Comparison of ENCODE assay signal across 10 cellular contexts in the genomic region with DNA sequence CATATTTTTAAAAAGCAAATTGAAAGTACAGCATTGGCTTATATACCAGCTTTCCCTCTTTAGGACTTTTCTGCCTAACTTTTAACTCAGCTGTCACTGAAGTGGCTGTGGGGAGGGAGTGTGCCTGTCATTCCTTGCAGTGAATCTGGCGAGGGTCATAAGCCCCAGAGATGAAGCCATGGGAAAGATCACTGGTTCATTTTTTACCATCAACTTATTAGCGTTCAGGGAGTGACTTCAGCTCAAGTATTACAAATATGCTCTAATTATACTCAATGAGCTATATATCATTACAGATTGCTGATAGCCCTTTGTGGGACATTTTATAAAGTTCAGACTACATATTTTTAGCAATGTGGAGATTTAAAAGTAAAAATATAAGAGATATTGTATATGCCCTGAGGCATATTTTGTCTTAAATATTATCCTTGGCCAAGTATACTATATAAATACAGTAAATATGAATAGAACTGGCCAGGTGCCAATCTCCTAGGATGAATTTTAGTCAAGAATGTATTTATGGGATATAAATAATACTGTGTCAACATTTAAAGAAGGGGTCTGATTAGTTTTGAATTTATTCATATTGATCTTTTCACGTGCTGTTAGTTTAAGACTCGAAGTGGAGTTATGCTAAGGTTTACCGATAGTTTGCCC. TPM values are rescaled to one million over a fixed set of nuclear protein-coding genes. Genes with fewer than 3 reads are reported as not detected.
DNase-seq lines count a peak whose midpoint lies in the region; ATAC-seq, FAIRE-seq and TF ChIP-seq lines count a peak whose summit lies in the region.
"Had no signal": no experiment of that assay in that cellular context is flagged by ENCODE, and none has a peak within 500 bp of the region (broad histone marks: within the 10 kb centered on the region; RNA-seq: fewer than 3 reads in every experiment).

No MANE protein-coding gene starts in this region.

- H3K27ac ChIP-seq in HEK293 (ENCODE audit: extremely low read depth, low read depth, low read length) = no peak overlapping the region
- H3K27ac ChIP-seq in skeletal muscle tissue (ENCODE audit: low read depth, low read length) = peak overlapping the region; percentile 95
- no peak overlapping the region for H3K27ac ChIP-seq in MM.1S (ENCODE audit: low read length)
- H3K27ac ChIP-seq in kidney (ENCODE audit: low read depth in 2 of 2, low read length in 2 of 2) = no peak overlapping the region

- FAIRE-seq in kidney (lab: Jason Lieb, UNC) = no peak

- H4K20me1 ChIP-seq in MM.1S (ENCODE audit: insufficient read depth, low read length) = no peaks in the 10 kb centered on the region

- POLR2A ChIA-PET in HEK293 (lab: Yijun Ruan, JAX) = no interaction called here

- no peak overlapping the region for H3K4me3 Mint-ChIP-seq in activated CD4-positive, alpha-beta T cell treated with anti-CD3 and anti-CD28 coated beads, Interleukin-2, amount 10 ng/mL, durations not matched to agents 24 days and 14 days

- CTCF ChIA-PET in HEK293 (lab: Yijun Ruan, JAX) = interaction anchor here (0.6 to 1.2 kb wide), 5 partner anchors 11 to 1312 kb away, joined by 3 read pairs; no protein-coding TSS in a partner anchor

- H3K27me3 ChIP-seq in kidney epithelial cell (ENCODE audit: control insufficient read depth, insufficient read depth, low read length) (no peaks in the 10 kb centered on the region), skeletal muscle tissue (ENCODE audit: control insufficient read depth in 3 of 3, insufficient read depth in 3 of 3, low read length in 3 of 3) (no peaks in the 10 kb centered on the region), MM.1S (replicated peaks; ENCODE audit: insufficient read depth, low read length) (peaks cover 12% of the 10 kb centered on the region)
- H3K27me3 ChIP-seq: ovary had no signal

- no peak for DNase-seq in kidney epithelial cell (ENCODE audit: low read depth)
- no peak for DNase-seq in activated CD4-positive, alpha-beta T cell treated with anti-CD3 and anti-CD28 coated beads, Interleukin-2, amount 10 ng/mL, durations not matched to agents 24 days and 14 days
- no peak for DNase-seq in SIG-M5 (lab: John Stamatoyannopoulos, UW)
- DNase-seq in MM.1S = no peak
- DNase-seq in kidney = no peak
- DNase-seq: amygdala, ovary had no signal

- peaks cover 21% of the 10 kb centered on the region for H3K4me1 Mint-ChIP-seq in activated CD4-positive, alpha-beta T cell treated with anti-CD3 and anti-CD28 coated beads, Interleukin-2, amount 10 ng/mL, durations not matched to agents 24 days and 14 days

- H3K4me1 ChIP-seq in HEK293 (ENCODE audit: control insufficient read depth, insufficient read depth, low read length) (peaks cover 3% of the 10 kb centered on the region), skeletal muscle tissue (ENCODE audit: control insufficient read depth in 3 of 3, insufficient read depth in 3 of 3, low read length in 3 of 3) (peaks cover 16 to 36% (median 36%) of the 10 kb centered on the region in 3 donors), MM.1S (ENCODE audit: low read length) (peaks cover 6% of the 10 kb centered on the region; the same call in 1 of the 2 replicates), kidney (ENCODE audit: control insufficient read depth in 1 of 2, insufficient read depth in 1 of 2, low read depth in 1 of 2, low read length in 2 of 2) (peaks cover 0 to 7% of the 10 kb centered on the region in 2 donors)

- intact Hi-C loops in activated CD4-positive, alpha-beta T cell treated with anti-CD3 and anti-CD28 coated beads, Interleukin-2, amount 10 ng/mL, durations not matched to agents 24 days and 14 days (cut with micrococcal nuclease) = no loop called here
- intact Hi-C loops in kidney (cut with DNase I) = loop anchor here (10.0 kb wide), 1 partner anchor 165 kb away; no protein-coding TSS in a partner anchor

- no peak for ATAC-seq in SK-N-SH treated with all-trans-retinoic acid at 6 μM for 48 hours

- peaks cover 63% of the 10 kb centered on the region for H3K27me3 Mint-ChIP-seq in activated CD4-positive, alpha-beta T cell treated with anti-CD3 and anti-CD28 coated beads, Interleukin-2, amount 10 ng/mL, durations not matched to agents 24 days and 14 days

- no peak overlapping the region for H3K4me2 ChIP-seq in MM.1S (ENCODE audit: low read depth, low read length)

- H2AFZ ChIP-seq in MM.1S (ENCODE audit: low read length) = no peak overlapping the region

- H3F3A ChIP-seq in MM.1S (ENCODE audit: insufficient read depth, low read length) = 0 out of 2 replicates have a peak, but pooled peaks cover 8% of the 10 kb centered on the region

- H3K4me3 ChIP-seq in HEK293 (ENCODE audit: low read depth, low read length) = no peak overlapping the region
- peak overlapping the region; percentile 87 for H3K4me3 ChIP-seq in kidney epithelial cell (ENCODE audit: low read depth, low read length)
- H3K4me3 ChIP-seq in skeletal muscle tissue (ENCODE audit: low read length in 3 of 3) = peak overlapping the region; percentile 83 to 95 (median 90)
- H3K4me3 ChIP-seq in MM.1S (ENCODE audit: low read length) = no peak overlapping the region
- peak overlapping the region in 1 of 2 donors; percentile 9 for H3K4me3 ChIP-seq in kidney (ENCODE audit: low read length in 2 of 2)

- no peaks in the 10 kb centered on the region for H3K36me3 Mint-ChIP-seq in activated CD4-positive, alpha-beta T cell treated with anti-CD3 and anti-CD28 coated beads, Interleukin-2, amount 10 ng/mL, durations not matched to agents 24 days and 14 days (ENCODE audit: low read depth)

- no peaks in the 10 kb centered on the region for H3K36me3 ChIP-seq in HEK293 (ENCODE audit: control insufficient read depth in 2 of 2, insufficient read depth in 1 of 2, low read length in 2 of 2)
- H3K36me3 ChIP-seq in kidney epithelial cell (ENCODE audit: control insufficient read depth, insufficient read depth, low read length) = no peaks in the 10 kb centered on the region
- H3K36me3 ChIP-seq in skeletal muscle tissue (ENCODE audit: control insufficient read depth in 3 of 3, insufficient read depth in 3 of 3, low read length in 3 of 3) = no peaks in the 10 kb centered on the region
- no peaks in the 10 kb centered on the region for H3K36me3 ChIP-seq in MM.1S (replicated peaks; ENCODE audit: insufficient read depth, low read length)
- H3K36me3 ChIP-seq in kidney (ENCODE audit: control insufficient read depth in 1 of 2, insufficient read depth in 2 of 2, low read length in 2 of 2) = no peaks in the 10 kb centered on the region
- H3K36me3 ChIP-seq: ovary had no signal

- H3K9ac ChIP-seq in skeletal muscle tissue (ENCODE audit: low read depth in 1 of 3, low read length in 3 of 3) (peak overlapping the region; percentile 63 to 92 (median 88)), MM.1S (ENCODE audit: low read length) (no peak overlapping the region), kidney (ENCODE audit: low read length in 2 of 2) (no peak overlapping the region)

- H3K27ac Mint-ChIP-seq in activated CD4-positive, alpha-beta T cell treated with anti-CD3 and anti-CD28 coated beads, Interleukin-2, amount 10 ng/mL, durations not matched to agents 24 days and 14 days = no peak overlapping the region

- no peaks in the 10 kb centered on the region for H3K9me3 ChIP-seq in HEK293 (ENCODE audit: control insufficient read depth, insufficient read depth, low read depth, low read length)
- no peaks in the 10 kb centered on the region for H3K9me3 ChIP-seq in skeletal muscle tissue (ENCODE audit: control insufficient read depth in 3 of 3, low read length in 3 of 3)
- no peaks in the 10 kb centered on the region for H3K9me3 ChIP-seq in MM.1S (replicated peaks; ENCODE audit: insufficient read depth, low read length)
- H3K9me3 ChIP-seq in kidney (ENCODE audit: control insufficient read depth in 1 of 2, low read length in 2 of 2) = no peaks in the 10 kb centered on the region
- H3K9me3 ChIP-seq: ovary had no signal

- no peaks in the 10 kb centered on the region for H3K79me2 ChIP-seq in MM.1S (ENCODE audit: low read length)

- no peaks in the 10 kb centered on the region for H3K9me3 Mint-ChIP-seq in activated CD4-positive, alpha-beta T cell treated with anti-CD3 and anti-CD28 coated beads, Interleukin-2, amount 10 ng/mL, durations not matched to agents 24 days and 14 days

- TF ChIP-seq CTCF in HEK293 (tag by site-specific recombination; IDR thresholded peaks at IDR 0.05) (no peak), kidney epithelial cell (IDR thresholded peaks at IDR 0.05; ENCODE audit: insufficient read depth, low read length, poor library complexity, severe bottlenecking) (no peak), MM.1S (IDR thresholded peaks at IDR 0.05; ENCODE audit: low read length) (no peak), kidney (IDR thresholded peaks at IDR 0.05; ENCODE audit: borderline replicate concordance, extremely low read depth, insufficient read depth) (no peak)

- no peaks in the 10 kb centered on the region for H3K9me2 ChIP-seq in MM.1S (replicated peaks; ENCODE audit: insufficient read depth, low read length)

TF ChIP-seq in HEK293, 187 proteins besides CTCF, POLR2A, EP300 and RAD21:
- TF ChIP-seq ZNF10 (tag by site-specific recombination; IDR thresholded peaks at IDR 0.05) = peak; percentile 69
- no peak for TF ChIP-seq ZNF112 (tag by site-specific recombination; IDR thresholded peaks at IDR 0.05)

TF ChIP-seq in SK-N-SH treated with all-trans-retinoic acid at 6 μM for 48 hours, 23 proteins besides CTCF, POLR2A, EP300 and RAD21 (continues in another document):
- TF ChIP-seq ISL1 (CRISPR knock-in tag; IDR thresholded peaks at IDR 0.05) = peak; percentile 56; the same call in 1 of the 2 replicates
- TF ChIP-seq, protein P1, sequence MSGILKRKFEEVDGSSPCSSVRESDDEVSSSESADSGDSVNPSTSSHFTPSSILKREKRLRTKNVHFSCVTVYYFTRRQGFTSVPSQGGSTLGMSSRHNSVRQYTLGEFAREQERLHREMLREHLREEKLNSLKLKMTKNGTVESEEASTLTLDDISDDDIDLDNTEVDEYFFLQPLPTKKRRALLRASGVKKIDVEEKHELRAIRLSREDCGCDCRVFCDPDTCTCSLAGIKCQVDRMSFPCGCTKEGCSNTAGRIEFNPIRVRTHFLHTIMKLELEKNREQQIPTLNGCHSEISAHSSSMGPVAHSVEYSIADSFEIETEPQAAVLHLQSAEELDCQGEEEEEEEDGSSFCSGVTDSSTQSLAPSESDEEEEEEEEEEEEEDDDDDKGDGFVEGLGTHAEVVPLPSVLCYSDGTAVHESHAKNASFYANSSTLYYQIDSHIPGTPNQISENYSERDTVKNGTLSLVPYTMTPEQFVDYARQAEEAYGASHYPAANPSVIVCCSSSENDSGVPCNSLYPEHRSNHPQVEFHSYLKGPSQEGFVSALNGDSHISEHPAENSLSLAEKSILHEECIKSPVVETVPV (CRISPR knock-in tag; IDR thresholded peaks at IDR 0.05) = no peak

RNA-seq across cellular contexts. Expression of a gene that starts 4.4 kb away (rescaled TPM):
- total RNA-seq in kidney epithelial cell (30.1 and 34.4 TPM in 2 replicates), skeletal muscle tissue (50.6 TPM), kidney (12.2 TPM)
- total RNA-seq in activated CD4-positive, alpha-beta T cell treated with anti-CD3 and anti-CD28 coated beads, Interleukin-2, amount 10 ng/mL, durations not matched to agents 24 days and 14 days = not detected in 2 replicates
- polyA plus RNA-seq in kidney (ENCODE audit: insufficient read depth, low read depth, low replicate concordance) = 1.4 TPM

Comparison
In these comparisons a context has a peak if more than half of its experiments do, and no peak if none do; other contexts are left out.
1. H3K4me3 ChIP-seq: peak in kidney epithelial cell (single experiment) and skeletal muscle tissue (3 of 3); none in HEK293 (single experiment) and MM.1S (single experiment).
2. H3K9ac ChIP-seq: peak in skeletal muscle tissue (3 of 3); none in MM.1S (single experiment) and kidney (0 of 2).
3. RNA of a gene that starts 4.4 kb away (total RNA-seq): 50.6 TPM in skeletal muscle tissue (single experiment), 30.1 to 34.4 TPM in kidney epithelial cell and 12.2 TPM in kidney (single experiment); not detected in activated CD4-positive, alpha-beta T cell treated with anti-CD3 and anti-CD28 coated beads, Interleukin-2, amount 10 ng/mL, durations not matched to agents 24 days and 14 days; every median in the first group is over 10 times any median in the second.